In genomic region chr1:212752256-212752933, GRCh38 we compare ENCODE assay signal across 8 cellular contexts. TPM values are rescaled to one million over a fixed set of nuclear protein-coding genes. Genes with fewer than 3 reads are reported as not detected.
DNase-seq lines count a peak whose midpoint lies in the region; ATAC-seq, FAIRE-seq and TF ChIP-seq lines count a peak whose summit lies in the region.

No MANE protein-coding gene starts in this region.

- H3K9me3 Mint-ChIP-seq in CD8-positive, alpha-beta memory T cell: no peaks in the 10 kb centered on the region

- no peak overlapping the region for H3K27ac ChIP-seq in CD8-positive, alpha-beta memory T cell (ENCODE audit: low read depth, low read length)
- peak overlapping the region; percentile 87 for H3K27ac ChIP-seq in neutrophil
- no peak overlapping the region for H3K27ac ChIP-seq in small intestine (ENCODE audit: low read depth in 1 of 2, low read length in 1 of 2)
- no peak overlapping the region for H3K27ac ChIP-seq in A673 (ENCODE audit: low read depth, low read length, poor library complexity, severe bottlenecking)

- WGBS in small intestine, 3 donors: 83 to 99% (median 85%) methylated on average over 3 of the region's 3 CpGs

- peak overlapping the region; percentile 6 for H3K4me3 ChIP-seq in CD8-positive, alpha-beta memory T cell (ENCODE audit: low read length)
- H3K4me3 ChIP-seq in astrocyte of the spinal cord (ENCODE audit: low read depth, low read length) (no peak overlapping the region), neutrophil (ENCODE audit: low read depth in 1 of 2, low read length in 1 of 2) (peak overlapping the region; percentile 40 to 49), small intestine (ENCODE audit: low read depth in 1 of 2, low read length in 2 of 2) (no peak overlapping the region), A673 (ENCODE audit: low read depth, low read length, poor library complexity, severe bottlenecking) (no peak overlapping the region)

- no peaks in the 10 kb centered on the region for H3K27me3 ChIP-seq in CD8-positive, alpha-beta memory T cell (ENCODE audit: insufficient read depth, low read length, poor library complexity, severe bottlenecking)
- H3K27me3 ChIP-seq in neutrophil: no peaks in the 10 kb centered on the region
- no peaks in the 10 kb centered on the region for H3K27me3 ChIP-seq in small intestine (ENCODE audit: control insufficient read depth in 2 of 2, insufficient read depth in 2 of 2, low read length in 2 of 2)
- no peaks in the 10 kb centered on the region for H3K27me3 ChIP-seq in A673 (replicated peaks; ENCODE audit: insufficient read depth, low read depth, low read length, poor library complexity)

- no peak for DNase-seq in CD8-positive, alpha-beta memory T cell
- DNase-seq in astrocyte of the spinal cord (ENCODE audit: low read depth, low spot score) (peak; percentile 8), NCI-H446 treated with DMSO at 0.1 percent for 48 hours (lab: John Stamatoyannopoulos, UW) (no peak), small intestine (no peak), A673 (ENCODE audit: low spot score) (no peak)
- DNase-seq in stimulated activated CD4-positive, alpha-beta T cell treated with anti-CD3 and anti-CD28 coated beads, Interleukin-2, amount 100 ng/mL, for 24 hours: no peak

- peak; percentile 37 for ATAC-seq in HG03159 (IDR thresholded peaks at IDR 0.05; ENCODE audit: unreplicated experiment)

- POLR2A ChIA-PET in CD8-positive, alpha-beta memory T cell (lab: Charles Lee): no interaction called here
- POLR2A ChIA-PET in A673 (lab: Charles Lee; ENCODE audit: low non-redundant PET): interaction anchor here (0.6 kb wide), 1 partner anchor 144 kb away, joined by 8 read pairs; the partner anchor contains the start of gene ATF3

- peak overlapping the region in 4 of 7 donors; percentile 17 to 63 (median 44) for H3K4me3 Mint-ChIP-seq in CD8-positive, alpha-beta memory T cell

- no peak for TF ChIP-seq CTCF in astrocyte of the spinal cord (IDR thresholded peaks at IDR 0.05; ENCODE audit: low read depth, low read length)
- no peak for TF ChIP-seq CTCF in neutrophil (IDR thresholded peaks at IDR 0.05)
- TF ChIP-seq CTCF in A673 (conservative IDR thresholded peaks at IDR 0.05; ENCODE audit: low read depth, low read length): no peak

- CTCF ChIA-PET in CD8-positive, alpha-beta memory T cell (lab: Charles Lee): interaction anchor here (2.6 kb wide), 1 partner anchor 87 kb away, joined by 9 read pairs; no protein-coding TSS in a partner anchor
- CTCF ChIA-PET in A673 (lab: Charles Lee): no interaction called here

- peaks cover 26 to 38% (median 36%) of the 10 kb centered on the region in 3 donors for H3K4me1 Mint-ChIP-seq in CD8-positive, alpha-beta memory T cell

- peaks cover 2 to 9% (median 4%) of the 10 kb centered on the region in 3 donors for H3K36me3 Mint-ChIP-seq in CD8-positive, alpha-beta memory T cell

- intact Hi-C loops in A673 (cut with micrococcal nuclease; ENCODE audit: unreplicated experiment): loop anchor here (10.0 kb wide), 1 partner anchor 242 kb away; no protein-coding TSS in a partner anchor

- H3K27ac Mint-ChIP-seq in CD8-positive, alpha-beta memory T cell: peak overlapping the region in 5 of 8 donors; percentile 47 to 82 (median 58)

- FAIRE-seq in small intestine (lab: Jason Lieb, UNC): no peak

- peaks cover 45% of the 10 kb centered on the region for H3K4me1 ChIP-seq in CD8-positive, alpha-beta memory T cell (ENCODE audit: insufficient read depth, low read length)
- H3K4me1 ChIP-seq in neutrophil (ENCODE audit: control insufficient read depth in 1 of 2, insufficient read depth in 1 of 2, low read depth in 1 of 2, low read length in 1 of 2) (peaks cover 55 to 59% of the 10 kb centered on the region in 2 experiments), small intestine (ENCODE audit: control insufficient read depth in 2 of 2, insufficient read depth in 1 of 2, low read depth in 1 of 2, low read length in 1 of 2) (no peaks in the 10 kb centered on the region), A673 (ENCODE audit: insufficient read depth, low read length, poor library complexity, severe bottlenecking) (peaks cover 14% of the 10 kb centered on the region)

- H3K9me3 ChIP-seq in CD8-positive, alpha-beta memory T cell (ENCODE audit: low read length): no peaks in the 10 kb centered on the region
- no peaks in the 10 kb centered on the region for H3K9me3 ChIP-seq in neutrophil
- no peaks in the 10 kb centered on the region for H3K9me3 ChIP-seq in small intestine (ENCODE audit: control insufficient read depth, low read depth)
- H3K9me3 ChIP-seq in A673 (ENCODE audit: low read depth, low read length, poor library complexity, severe bottlenecking): no peaks in the 10 kb centered on the region

- in situ Hi-C loops in astrocyte of the spinal cord (cut with HindIII; ENCODE audit: low sequenced_read_pairs): no loop called here

- no TSS peak for BruUV-seq in A673 (replicated peaks; lab: Mats Ljungman, UMichigan)

- H3K27me3 Mint-ChIP-seq in CD8-positive, alpha-beta memory T cell: no peaks in the 10 kb centered on the region

- no peaks in the 10 kb centered on the region for H3K36me3 ChIP-seq in CD8-positive, alpha-beta memory T cell (ENCODE audit: insufficient read depth, low read length)
- H3K36me3 ChIP-seq in neutrophil (no peaks in the 10 kb centered on the region), small intestine (ENCODE audit: control insufficient read depth in 2 of 2, insufficient read depth in 2 of 2, low read length in 2 of 2) (peaks cover 0 to 5% of the 10 kb centered on the region in 2 donors), A673 (ENCODE audit: insufficient read depth, low read length, poor library complexity, severe bottlenecking) (no peaks in the 10 kb centered on the region)

RNA-seq across cellular contexts. Expression of gene NSL1, which starts 39.2 kb away (rescaled TPM):
- total RNA-seq in CD8-positive, alpha-beta memory T cell: 10 to 100 TPM; 39.5 to 42.0 TPM
- polyA plus RNA-seq in CD8-positive, alpha-beta memory T cell: 53.2 TPM
- 10 to 100 TPM; 20.6 to 24.3 (median 20.8) TPM for polyA plus RNA-seq in small intestine
- total RNA-seq in A673 (2021): 48.5 and 53.6 TPM in 2 replicates

RNA-seq across cellular contexts. Expression of gene TATDN3, which starts 39.3 kb away (rescaled TPM):
- total RNA-seq in CD8-positive, alpha-beta memory T cell: 10 to 100 TPM; 18.0 to 18.5 TPM
- 17.8 TPM for polyA plus RNA-seq in CD8-positive, alpha-beta memory T cell
- 1 to 10 TPM; 5.6 to 9.9 (median 8.9) TPM for polyA plus RNA-seq in small intestine
- 17.3 and 22.6 TPM in 2 replicates for total RNA-seq in A673 (2021)

RNA-seq across cellular contexts. Expression of gene BATF3, which starts 52.8 kb away (rescaled TPM):
- 100 to 1,000 TPM; 147 to 159 TPM for total RNA-seq in CD8-positive, alpha-beta memory T cell
- 0.84 TPM for polyA plus RNA-seq in CD8-positive, alpha-beta memory T cell
- 1 to 10 TPM in 2 of 3 donors, not detected in 1; 3.6 to 3.8 TPM for polyA plus RNA-seq in small intestine
- 4.1 and 6.9 TPM in 2 replicates for total RNA-seq in A673 (2021)

Comparison
In these comparisons a context has a peak if more than half of its experiments do, and no peak if none do; other contexts are left out.
1. H3K4me3 ChIP-seq: peak in CD8-positive, alpha-beta memory T cell (single experiment) and neutrophil (2 of 2); none in astrocyte of the spinal cord (single experiment), small intestine (0 of 2) and A673 (single experiment).
2. RNA of gene BATF3, which starts 52.8 kb away (total RNA-seq): 147 to 159 TPM in CD8-positive, alpha-beta memory T cell; 4.1 to 6.9 TPM in A673; every median in the first group is over 10 times any median in the second.